1 cellular context compared by ENCODE assay signal in the genomic region with DNA sequence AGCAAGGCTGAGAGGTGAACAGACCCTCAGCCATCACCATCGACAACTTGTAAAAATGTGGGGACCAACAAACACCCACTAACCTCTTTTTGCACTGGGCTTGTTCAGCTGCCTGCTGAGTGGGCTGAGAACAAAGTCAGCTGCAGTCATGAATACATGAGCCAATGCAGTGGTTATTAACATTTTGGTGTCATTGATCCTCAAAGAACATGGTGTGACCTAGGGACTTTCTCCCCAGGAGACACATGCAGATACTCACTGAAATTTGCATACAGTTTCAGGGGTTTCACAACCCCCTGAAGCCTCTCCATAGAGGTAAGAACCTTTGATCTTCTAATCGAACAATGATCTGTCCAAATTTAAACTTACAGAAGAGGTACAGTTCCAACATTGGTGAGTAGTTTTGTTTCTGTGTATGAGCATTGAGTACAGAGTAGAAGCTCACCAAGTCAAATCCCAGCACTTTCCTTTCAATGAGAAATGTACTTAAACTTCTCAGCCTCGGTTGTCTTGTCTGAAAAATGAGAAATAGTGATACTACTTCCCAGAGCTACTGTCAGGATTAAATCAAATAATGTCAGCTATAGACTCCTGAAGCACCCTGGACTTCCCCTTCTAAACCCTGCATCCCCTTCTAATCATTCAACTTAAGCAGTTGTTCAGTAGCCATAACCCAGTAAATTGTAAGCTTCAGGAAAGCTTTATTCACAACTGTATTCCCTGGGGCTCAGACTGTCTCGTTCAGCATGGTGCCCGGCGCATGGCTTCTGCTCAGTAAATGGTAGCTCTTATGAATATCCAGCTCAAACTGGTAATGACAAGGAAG.
A peak's percentile ranks its signal among the peaks of the same experiment; 100 is the strongest.
TF ChIP-seq lines count a peak whose summit lies in the region.

No MANE protein-coding gene starts in this region.

TF ChIP-seq in GM12878, 131 proteins besides CTCF, POLR2A, EP300 and RAD21 (continued from another document and continues in another):
- TF ChIP-seq YY1 (IDR thresholded peaks at IDR 0.05; ENCODE audit: low read depth, low read length): no peak
- TF ChIP-seq SIX5 (IDR thresholded peaks at IDR 0.05; ENCODE audit: low read depth, low read length, severe bottlenecking): no peak
- no peak for TF ChIP-seq BCL11A (IDR thresholded peaks at IDR 0.05; ENCODE audit: low read depth, low read length)
- no peak for TF ChIP-seq NR2C1 (IDR thresholded peaks at IDR 0.05)
- TF ChIP-seq SREBF1 (IDR thresholded peaks at IDR 0.05; ENCODE audit: low read length): no peak
- no peak for TF ChIP-seq CBX5 (IDR thresholded peaks at IDR 0.05; ENCODE audit: low read depth)
- TF ChIP-seq, protein P1, sequence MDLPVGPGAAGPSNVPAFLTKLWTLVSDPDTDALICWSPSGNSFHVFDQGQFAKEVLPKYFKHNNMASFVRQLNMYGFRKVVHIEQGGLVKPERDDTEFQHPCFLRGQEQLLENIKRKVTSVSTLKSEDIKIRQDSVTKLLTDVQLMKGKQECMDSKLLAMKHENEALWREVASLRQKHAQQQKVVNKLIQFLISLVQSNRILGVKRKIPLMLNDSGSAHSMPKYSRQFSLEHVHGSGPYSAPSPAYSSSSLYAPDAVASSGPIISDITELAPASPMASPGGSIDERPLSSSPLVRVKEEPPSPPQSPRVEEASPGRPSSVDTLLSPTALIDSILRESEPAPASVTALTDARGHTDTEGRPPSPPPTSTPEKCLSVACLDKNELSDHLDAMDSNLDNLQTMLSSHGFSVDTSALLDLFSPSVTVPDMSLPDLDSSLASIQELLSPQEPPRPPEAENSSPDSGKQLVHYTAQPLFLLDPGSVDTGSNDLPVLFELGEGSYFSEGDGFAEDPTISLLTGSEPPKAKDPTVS (IDR thresholded peaks at IDR 0.05; ENCODE audit: low read depth, low read length): no peak
- no peak for TF ChIP-seq CHD1 (IDR thresholded peaks at IDR 0.05; ENCODE audit: low read depth, low read length)
- TF ChIP-seq, protein P2, sequence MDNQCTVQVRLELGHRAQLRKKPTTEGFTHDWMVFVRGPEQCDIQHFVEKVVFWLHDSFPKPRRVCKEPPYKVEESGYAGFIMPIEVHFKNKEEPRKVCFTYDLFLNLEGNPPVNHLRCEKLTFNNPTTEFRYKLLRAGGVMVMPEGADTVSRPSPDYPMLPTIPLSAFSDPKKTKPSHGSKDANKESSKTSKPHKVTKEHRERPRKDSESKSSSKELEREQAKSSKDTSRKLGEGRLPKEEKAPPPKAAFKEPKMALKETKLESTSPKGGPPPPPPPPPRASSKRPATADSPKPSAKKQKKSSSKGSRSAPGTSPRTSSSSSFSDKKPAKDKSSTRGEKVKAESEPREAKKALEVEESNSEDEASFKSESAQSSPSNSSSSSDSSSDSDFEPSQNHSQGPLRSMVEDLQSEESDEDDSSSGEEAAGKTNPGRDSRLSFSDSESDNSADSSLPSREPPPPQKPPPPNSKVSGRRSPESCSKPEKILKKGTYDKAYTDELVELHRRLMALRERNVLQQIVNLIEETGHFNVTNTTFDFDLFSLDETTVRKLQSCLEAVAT (IDR thresholded peaks at IDR 0.05): no peak
- TF ChIP-seq PAX8 (IDR thresholded peaks at IDR 0.05): no peak
- no peak for TF ChIP-seq NFIC (IDR thresholded peaks at IDR 0.05; ENCODE audit: low read depth, low read length)
- TF ChIP-seq GATAD2B (conservative IDR thresholded peaks at IDR 0.05; ENCODE audit: low read depth): no peak; the same call in 1 of the 2 replicates
- TF ChIP-seq ASH2L (IDR thresholded peaks at IDR 0.05; ENCODE audit: borderline replicate concordance, low read depth): no peak
- TF ChIP-seq JUNB (IDR thresholded peaks at IDR 0.05): peak; percentile 42; the same call in 1 of the 2 replicates
- TF ChIP-seq POU2F2 (IDR thresholded peaks at IDR 0.05; ENCODE audit: borderline replicate concordance, low read depth, low read length): peak; percentile 98
- TF ChIP-seq MYB (IDR thresholded peaks at IDR 0.05; ENCODE audit: borderline replicate concordance, low read depth, low read length): no peak
- peak; percentile 45; the same call in 1 of the 2 replicates for TF ChIP-seq IRF4 (IDR thresholded peaks at IDR 0.05; ENCODE audit: low read depth, low read length)
- no peak for TF ChIP-seq NRF1 (conservative IDR thresholded peaks at IDR 0.05; ENCODE audit: low read depth, low read length)
- no peak for TF ChIP-seq ZZZ3 (IDR thresholded peaks at IDR 0.05; ENCODE audit: control insufficient read depth, insufficient read length, low read depth)
- TF ChIP-seq RBBP5 (conservative IDR thresholded peaks at IDR 0.05): no peak
- TF ChIP-seq MTA3 (IDR thresholded peaks at IDR 0.05; ENCODE audit: borderline replicate concordance, low read length): no peak
- no peak for TF ChIP-seq SUZ12 (IDR thresholded peaks at IDR 0.05; ENCODE audit: unreplicated experiment)
- TF ChIP-seq CBX3 (IDR thresholded peaks at IDR 0.05; ENCODE audit: borderline replicate concordance, low read depth): no peak
- no peak for TF ChIP-seq SREBF2 (IDR thresholded peaks at IDR 0.05; ENCODE audit: low read length)
- no peak; the same call in 1 of the 2 replicates for TF ChIP-seq TBL1XR1 (IDR thresholded peaks at IDR 0.05; ENCODE audit: low read depth, low read length)
- no peak for TF ChIP-seq GABPA (IDR thresholded peaks at IDR 0.05; ENCODE audit: low read depth)
- TF ChIP-seq TARDBP (IDR thresholded peaks at IDR 0.05; ENCODE audit: borderline replicate concordance): no peak
- no peak for TF ChIP-seq RAD51 (IDR thresholded peaks at IDR 0.05)
- TF ChIP-seq HDGF (IDR thresholded peaks at IDR 0.05): no peak
- peak; percentile 5; the same call in 1 of the 2 replicates for TF ChIP-seq CREM (IDR thresholded peaks at IDR 0.05; ENCODE audit: low read depth)
- TF ChIP-seq SMC3 (IDR thresholded peaks at IDR 0.05; ENCODE audit: borderline replicate concordance, low read length): no peak
- TF ChIP-seq CEBPB (IDR thresholded peaks at IDR 0.05; ENCODE audit: borderline replicate concordance in 1 of 2, low read depth in 2 of 2, low read length in 2 of 2): no peak
- no peak for TF ChIP-seq BACH1 (IDR thresholded peaks at IDR 0.05; ENCODE audit: borderline replicate concordance)
- no peak for TF ChIP-seq LARP7 (IDR thresholded peaks at IDR 0.05)
- TF ChIP-seq CHD4 (IDR thresholded peaks at IDR 0.05): no peak
- TF ChIP-seq, protein P3, sequence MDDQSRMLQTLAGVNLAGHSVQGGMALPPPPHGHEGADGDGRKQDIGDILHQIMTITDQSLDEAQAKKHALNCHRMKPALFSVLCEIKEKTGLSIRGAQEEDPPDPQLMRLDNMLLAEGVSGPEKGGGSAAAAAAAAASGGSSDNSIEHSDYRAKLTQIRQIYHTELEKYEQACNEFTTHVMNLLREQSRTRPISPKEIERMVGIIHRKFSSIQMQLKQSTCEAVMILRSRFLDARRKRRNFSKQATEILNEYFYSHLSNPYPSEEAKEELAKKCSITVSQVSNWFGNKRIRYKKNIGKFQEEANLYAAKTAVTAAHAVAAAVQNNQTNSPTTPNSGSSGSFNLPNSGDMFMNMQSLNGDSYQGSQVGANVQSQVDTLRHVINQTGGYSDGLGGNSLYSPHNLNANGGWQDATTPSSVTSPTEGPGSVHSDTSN (IDR thresholded peaks at IDR 0.05; ENCODE audit: insufficient replicate concordance, low read depth, low read length): no peak
- TF ChIP-seq KDM1A (IDR thresholded peaks at IDR 0.05; ENCODE audit: borderline replicate concordance): no peak
- no peak for TF ChIP-seq SUPT20H (IDR thresholded peaks at IDR 0.05; ENCODE audit: borderline replicate concordance, control insufficient read depth, low read depth, low read length)
- no peak; the same call in 1 of the 2 replicates for TF ChIP-seq DPF2 (IDR thresholded peaks at IDR 0.05)
- TF ChIP-seq, protein P4, sequence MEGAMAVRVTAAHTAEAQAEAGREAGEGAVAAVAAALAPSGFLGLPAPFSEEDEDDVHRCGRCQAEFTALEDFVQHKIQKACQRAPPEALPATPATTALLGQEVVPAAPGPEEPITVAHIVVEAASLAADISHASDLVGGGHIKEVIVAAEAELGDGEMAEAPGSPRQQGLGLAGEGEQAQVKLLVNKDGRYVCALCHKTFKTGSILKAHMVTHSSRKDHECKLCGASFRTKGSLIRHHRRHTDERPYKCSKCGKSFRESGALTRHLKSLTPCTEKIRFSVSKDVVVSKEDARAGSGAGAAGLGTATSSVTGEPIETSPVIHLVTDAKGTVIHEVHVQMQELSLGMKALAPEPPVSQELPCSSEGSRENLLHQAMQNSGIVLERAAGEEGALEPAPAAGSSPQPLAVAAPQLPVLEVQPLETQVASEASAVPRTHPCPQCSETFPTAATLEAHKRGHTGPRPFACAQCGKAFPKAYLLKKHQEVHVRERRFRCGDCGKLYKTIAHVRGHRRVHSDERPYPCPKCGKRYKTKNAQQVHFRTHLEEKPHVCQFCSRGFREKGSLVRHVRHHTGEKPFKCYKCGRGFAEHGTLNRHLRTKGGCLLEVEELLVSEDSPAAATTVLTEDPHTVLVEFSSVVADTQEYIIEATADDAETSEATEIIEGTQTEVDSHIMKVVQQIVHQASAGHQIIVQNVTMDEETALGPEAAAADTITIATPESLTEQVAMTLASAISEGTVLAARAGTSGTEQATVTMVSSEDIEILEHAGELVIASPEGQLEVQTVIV (IDR thresholded peaks at IDR 0.05; ENCODE audit: borderline replicate concordance, partially characterized antibody): no peak
- TF ChIP-seq EGR1 (IDR thresholded peaks at IDR 0.05; ENCODE audit: borderline replicate concordance in 1 of 2, low read depth in 2 of 2, low read length in 2 of 2): no peak
- peak; percentile 63; the same call in 1 of the 2 replicates for TF ChIP-seq TCF7 (IDR thresholded peaks at IDR 0.05; ENCODE audit: borderline replicate concordance)
- peak in 1 of 2 experiments; percentile 36; a peak in 1 of 4 replicates for TF ChIP-seq ETV6 (conservative IDR thresholded peaks at IDR 0.05 in 1 of 2, IDR thresholded peaks at IDR 0.05 in 1 of 2; ENCODE audit: borderline replicate concordance in 1 of 2, low read depth in 1 of 2)
- TF ChIP-seq NFXL1 (IDR thresholded peaks at IDR 0.05; ENCODE audit: borderline replicate concordance): no peak
- TF ChIP-seq POLR2AphosphoS2 (IDR thresholded peaks at IDR 0.05; ENCODE audit: low read depth, low read length): no peak
- TF ChIP-seq SMARCA5 (IDR thresholded peaks at IDR 0.05): no peak
- TF ChIP-seq RUNX3 (IDR thresholded peaks at IDR 0.05; ENCODE audit: low read length): peak; percentile 69
- TF ChIP-seq, protein P5, sequence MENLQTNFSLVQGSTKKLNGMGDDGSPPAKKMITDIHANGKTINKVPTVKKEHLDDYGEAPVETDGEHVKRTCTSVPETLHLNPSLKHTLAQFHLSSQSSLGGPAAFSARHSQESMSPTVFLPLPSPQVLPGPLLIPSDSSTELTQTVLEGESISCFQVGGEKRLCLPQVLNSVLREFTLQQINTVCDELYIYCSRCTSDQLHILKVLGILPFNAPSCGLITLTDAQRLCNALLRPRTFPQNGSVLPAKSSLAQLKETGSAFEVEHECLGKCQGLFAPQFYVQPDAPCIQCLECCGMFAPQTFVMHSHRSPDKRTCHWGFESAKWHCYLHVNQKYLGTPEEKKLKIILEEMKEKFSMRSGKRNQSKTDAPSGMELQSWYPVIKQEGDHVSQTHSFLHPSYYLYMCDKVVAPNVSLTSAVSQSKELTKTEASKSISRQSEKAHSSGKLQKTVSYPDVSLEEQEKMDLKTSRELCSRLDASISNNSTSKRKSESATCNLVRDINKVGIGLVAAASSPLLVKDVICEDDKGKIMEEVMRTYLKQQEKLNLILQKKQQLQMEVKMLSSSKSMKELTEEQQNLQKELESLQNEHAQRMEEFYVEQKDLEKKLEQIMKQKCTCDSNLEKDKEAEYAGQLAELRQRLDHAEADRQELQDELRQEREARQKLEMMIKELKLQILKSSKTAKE (IDR thresholded peaks at IDR 0.05; ENCODE audit: low read depth, poor library complexity, severe bottlenecking): no peak
- no peak for TF ChIP-seq NR2C2 (IDR thresholded peaks at IDR 0.05; ENCODE audit: borderline replicate concordance, control insufficient read depth, insufficient read length, low read depth)
- no peak for TF ChIP-seq ZSCAN29 (IDR thresholded peaks at IDR 0.05)
- no peak for TF ChIP-seq KAT2A (conservative IDR thresholded peaks at IDR 0.05; ENCODE audit: control insufficient read depth, low read depth, low read length)
- TF ChIP-seq ATF7 (IDR thresholded peaks at IDR 0.05; ENCODE audit: low read depth): peak; percentile 48; the same call in 1 of the 2 replicates
- TF ChIP-seq RB1 (IDR thresholded peaks at IDR 0.05; ENCODE audit: borderline replicate concordance): no peak
- TF ChIP-seq IKZF1 (conservative IDR thresholded peaks at IDR 0.05): peak; percentile 57
- no peak for TF ChIP-seq ZNF274 (IDR thresholded peaks at IDR 0.05; ENCODE audit: insufficient read depth, insufficient read length)
- TF ChIP-seq, protein P6, sequence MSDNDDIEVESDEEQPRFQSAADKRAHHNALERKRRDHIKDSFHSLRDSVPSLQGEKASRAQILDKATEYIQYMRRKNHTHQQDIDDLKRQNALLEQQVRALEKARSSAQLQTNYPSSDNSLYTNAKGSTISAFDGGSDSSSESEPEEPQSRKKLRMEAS (IDR thresholded peaks at IDR 0.05; ENCODE audit: low read depth, low read length): no peak
- TF ChIP-seq ZBED1 (IDR thresholded peaks at IDR 0.05; ENCODE audit: borderline replicate concordance): no peak
- TF ChIP-seq PML (IDR thresholded peaks at IDR 0.05; ENCODE audit: low read length): no peak; the same call in 1 of the 2 replicates
- no peak for TF ChIP-seq ZNF384 (IDR thresholded peaks at IDR 0.05; ENCODE audit: borderline replicate concordance, low read depth, low read length)
- TF ChIP-seq NBN (IDR thresholded peaks at IDR 0.05): 0 out of 2 replicates have a peak, but pooled peaks have one; percentile 12
- TF ChIP-seq, protein P7, sequence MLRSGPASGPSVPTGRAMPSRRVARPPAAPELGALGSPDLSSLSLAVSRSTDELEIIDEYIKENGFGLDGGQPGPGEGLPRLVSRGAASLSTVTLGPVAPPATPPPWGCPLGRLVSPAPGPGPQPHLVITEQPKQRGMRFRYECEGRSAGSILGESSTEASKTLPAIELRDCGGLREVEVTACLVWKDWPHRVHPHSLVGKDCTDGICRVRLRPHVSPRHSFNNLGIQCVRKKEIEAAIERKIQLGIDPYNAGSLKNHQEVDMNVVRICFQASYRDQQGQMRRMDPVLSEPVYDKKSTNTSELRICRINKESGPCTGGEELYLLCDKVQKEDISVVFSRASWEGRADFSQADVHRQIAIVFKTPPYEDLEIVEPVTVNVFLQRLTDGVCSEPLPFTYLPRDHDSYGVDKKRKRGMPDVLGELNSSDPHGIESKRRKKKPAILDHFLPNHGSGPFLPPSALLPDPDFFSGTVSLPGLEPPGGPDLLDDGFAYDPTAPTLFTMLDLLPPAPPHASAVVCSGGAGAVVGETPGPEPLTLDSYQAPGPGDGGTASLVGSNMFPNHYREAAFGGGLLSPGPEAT (IDR thresholded peaks at IDR 0.05; ENCODE audit: low read depth): peak; percentile 60
- 0 out of 2 replicates have a peak, but pooled peaks have one; percentile 52 for TF ChIP-seq MEF2A (IDR thresholded peaks at IDR 0.05; ENCODE audit: insufficient read depth, low read depth, low read length)
- TF ChIP-seq RELA (IDR thresholded peaks at IDR 0.05; ENCODE audit: borderline replicate concordance, partially characterized antibody): no peak
- peak; percentile 80 for TF ChIP-seq NR2F1 (conservative IDR thresholded peaks at IDR 0.05)
- TF ChIP-seq ZNF24 (IDR thresholded peaks at IDR 0.05): peak; percentile 23; the same call in 1 of the 2 replicates
- no peak for TF ChIP-seq HCFC1 (IDR thresholded peaks at IDR 0.05; ENCODE audit: low read length)
- no peak for TF ChIP-seq MYC (IDR thresholded peaks at IDR 0.05; ENCODE audit: insufficient read depth, insufficient read length, insufficient replicate concordance, low read length, severe bottlenecking)
- no peak for TF ChIP-seq STAT1 (conservative IDR thresholded peaks at IDR 0.05)
- TF ChIP-seq ZNF622 (IDR thresholded peaks at IDR 0.05): no peak
